8 cellular contexts compared by ENCODE assay signal in genomic region chr1:236058141-236058626, GRCh38. TPM values are rescaled to one million over a fixed set of nuclear protein-coding genes. Genes with fewer than 3 reads are reported as not detected.
DNase-seq lines count a peak whose midpoint lies in the region; ATAC-seq, FAIRE-seq and TF ChIP-seq lines count a peak whose summit lies in the region.

No MANE protein-coding gene starts in this region.

- no peak overlapping the region for H3K27ac Mint-ChIP-seq in astrocyte (ENCODE audit: unreplicated experiment)

- peaks cover 8% of the 10 kb centered on the region for H3K36me3 Mint-ChIP-seq in astrocyte (ENCODE audit: low read depth, unreplicated experiment)

- H3K9ac ChIP-seq in astrocyte (ENCODE audit: low read length), result peak overlapping the region; percentile 3

- no peaks in the 10 kb centered on the region for H3K36me3 ChIP-seq in astrocyte (ENCODE audit: insufficient read depth, low read length)
- H3K36me3 ChIP-seq in sigmoid colon, result peaks cover 0 to 22% (median 6%) of the 10 kb centered on the region in 4 donors
- no peaks in the 10 kb centered on the region for H3K36me3 ChIP-seq in aorta (ENCODE audit: control insufficient read depth in 1 of 2, insufficient read depth in 2 of 2, low read length in 1 of 2)

- H3K4me1 Mint-ChIP-seq in astrocyte (ENCODE audit: low read depth, unreplicated experiment), result peaks cover 5% of the 10 kb centered on the region

- H3K79me2 ChIP-seq in astrocyte (ENCODE audit: insufficient read depth, low read length), result peaks cover 11% of the 10 kb centered on the region

- no peaks in the 10 kb centered on the region for H4K20me1 ChIP-seq in astrocyte (ENCODE audit: insufficient read depth, low read length)

- no peak for FAIRE-seq in astrocyte (lab: Jason Lieb, UNC)

- TF ChIP-seq POLR2A in sigmoid colon (IDR thresholded peaks at IDR 0.05), result no peak

- WGBS in sigmoid colon, 2 donors, result 24 to 34% methylated on average over 3 of the region's 3 CpGs
- WGBS in aorta, 2 donors, result 61 to 62% methylated on average over 3 of the region's 3 CpGs

- no peaks in the 10 kb centered on the region for H3K27me3 Mint-ChIP-seq in astrocyte (ENCODE audit: low read depth, unreplicated experiment)

- no peak for TF ChIP-seq EP300 in sigmoid colon (IDR thresholded peaks at IDR 0.05)

- no peak overlapping the region for H3K4me3 Mint-ChIP-seq in astrocyte (ENCODE audit: unreplicated experiment)

- H3K4me3 ChIP-seq in astrocyte (ENCODE audit: insufficient read depth, low read depth, low read length), result no peak overlapping the region
- H3K4me3 ChIP-seq in sigmoid colon, result peak overlapping the region in 3 of 4 donors; percentile 7 to 94 (median 16)
- no peak overlapping the region for H3K4me3 ChIP-seq in aorta (ENCODE audit: low read length in 2 of 2)

- H3K9me3 ChIP-seq in astrocyte (ENCODE audit: insufficient read depth, low read depth, low read length) (no peaks in the 10 kb centered on the region), sigmoid colon (no peaks in the 10 kb centered on the region), aorta (ENCODE audit: control insufficient read depth, low read length) (no peaks in the 10 kb centered on the region)

- H3K4me1 ChIP-seq in astrocyte (ENCODE audit: insufficient read depth, low read length) (no peaks in the 10 kb centered on the region), sigmoid colon (peaks cover 0 to 71% (median 69%) of the 10 kb centered on the region in 4 donors), aorta (ENCODE audit: control insufficient read depth in 1 of 2, insufficient read depth in 2 of 2, low read length in 2 of 2) (no peaks in the 10 kb centered on the region)

- H3K4me2 ChIP-seq in astrocyte (ENCODE audit: low read length), result peak overlapping the region; percentile 20

- H2AFZ ChIP-seq in astrocyte (ENCODE audit: low read depth, low read length), result no peak overlapping the region

- no peaks in the 10 kb centered on the region for H3K9me3 Mint-ChIP-seq in astrocyte (ENCODE audit: unreplicated experiment)

- H3K27ac ChIP-seq in astrocyte (ENCODE audit: low read depth, low read length) (no peak overlapping the region), sigmoid colon (peak overlapping the region; percentile 97 to 100 (median 100)), aorta (ENCODE audit: low read depth in 1 of 2, low read length in 2 of 2) (no peak overlapping the region)

- peak; percentile 86 for ATAC-seq in GM19023 (IDR thresholded peaks at IDR 0.05; ENCODE audit: unreplicated experiment)
- ATAC-seq in HG02870 (IDR thresholded peaks at IDR 0.05; ENCODE audit: unreplicated experiment), result peak; percentile 68
- no peak for ATAC-seq in aorta (ENCODE audit: low FRiP score)

- DNase-seq in astrocyte (ENCODE audit: low read depth), result peak; percentile 25
- DNase-seq in sigmoid colon, result peak; percentile 45
- no peak for DNase-seq in hippocampal formation (lab: John Stamatoyannopoulos, UW)
- no peak for DNase-seq in mesenteric fat pad (ENCODE audit: low spot score)
- DNase-seq in aorta, result no peak
- DNase-seq in posterior vena cava (ENCODE audit: low spot score), result no peak

- intact Hi-C loops in sigmoid colon (cut with DNase I) (loop anchor here (10.0 kb wide), 1 partner anchor 53 kb away; no protein-coding TSS in a partner anchor), aorta (cut with DNase I) (loop anchor here in 1 of 2 donors (10.0 kb wide), 1 partner anchor 53 kb away; no protein-coding TSS in a partner anchor), posterior vena cava (cut with DNase I) (loop anchor here in 1 of 2 donors (10.0 kb wide), 1 partner anchor 73 kb away; no protein-coding TSS in a partner anchor)

- TF ChIP-seq CTCF in astrocyte (IDR thresholded peaks at IDR 0.05; ENCODE audit: insufficient read depth, low read depth, low read length), result no peak
- no peak for TF ChIP-seq CTCF in sigmoid colon (IDR thresholded peaks at IDR 0.05)

- H3K27me3 ChIP-seq in astrocyte (ENCODE audit: insufficient read depth, low read length) (no peaks in the 10 kb centered on the region), sigmoid colon (no peaks in the 10 kb centered on the region), aorta (ENCODE audit: control insufficient read depth in 1 of 2, insufficient read depth in 2 of 2, low read length in 1 of 2) (no peaks in the 10 kb centered on the region)

RNA-seq across cellular contexts. Expression of gene NID1, which starts 6.7 kb away (rescaled TPM):
- total RNA-seq in astrocyte (73.0 and 76.8 TPM in 2 replicates), sigmoid colon (100 to 1,000 TPM; 136 to 242 (median 145) TPM), mesenteric fat pad (238 TPM), aorta (10 to 100 TPM; 63.3 to 69.5 TPM), posterior vena cava (100 to 1,000 TPM; 122 to 189 TPM)
- polyA plus RNA-seq in sigmoid colon (10 to 100 TPM in 1 of 3 donors, 1 to 10 TPM in 2; 3.9 to 29.9 (median 6.6) TPM), aorta (10 to 100 TPM; 11.0 to 57.5 TPM)

Comparison
In these comparisons a context has a peak if more than half of its experiments do, and no peak if none do; other contexts are left out.
1. DNase-seq: peak in astrocyte (single experiment) and sigmoid colon (single experiment); none in hippocampal formation (0 of 2), mesenteric fat pad (single experiment), aorta (0 of 2) and posterior vena cava (single experiment).
2. H3K27ac ChIP-seq: peak in sigmoid colon (4 of 4); none in astrocyte (single experiment) and aorta (0 of 2).
3. H3K4me3 ChIP-seq: peak in sigmoid colon (3 of 4); none in astrocyte (single experiment) and aorta (0 of 2).